Comparison of ENCODE assay signal across 16 cellular contexts in genomic region chr6:16243664-16244063, GRCh38.
"Had no signal": no experiment of that assay in that cellular context is flagged by ENCODE, and none has a peak within 500 bp of the region (broad histone marks: within the 10 kb centered on the region; RNA-seq: fewer than 3 reads in every experiment).

No MANE protein-coding gene starts in this region.

- H3K27ac ChIP-seq: colonic mucosa, epithelial cell of prostate, neural progenitor cell, SJCRH30 had no signal

- H3K27me3 ChIP-seq: colonic mucosa, right lobe of liver, SJCRH30 had no signal

- H3K27ac Mint-ChIP-seq: activated CD4-positive, alpha-beta memory T cell treated with anti-CD3 and anti-CD28 coated beads, Interleukin-2, amount 10 ng/mL, durations not matched to agents 7 days and 5 days; activated naive CD8-positive, alpha-beta T cell; neural progenitor cell had no signal

- H3K4me3 Mint-ChIP-seq: activated CD4-positive, alpha-beta memory T cell treated with anti-CD3 and anti-CD28 coated beads, Interleukin-2, amount 10 ng/mL, durations not matched to agents 7 days and 5 days; activated naive CD8-positive, alpha-beta T cell; neural progenitor cell had no signal

- H3K4me3 ChIP-seq: colonic mucosa, neural progenitor cell, right lobe of liver, SJCRH30 had no signal

- H3K9me3 ChIP-seq: colonic mucosa, right lobe of liver, SJCRH30 had no signal

- H3K9ac ChIP-seq: neural progenitor cell had no signal

- FAIRE-seq: urothelium cell line had no signal

- H3K9me3 Mint-ChIP-seq: activated CD4-positive, alpha-beta memory T cell treated with anti-CD3 and anti-CD28 coated beads, Interleukin-2, amount 10 ng/mL, durations not matched to agents 7 days and 5 days had no signal

- H2AFZ ChIP-seq: neural progenitor cell had no signal

- H3K4me1 ChIP-seq: colonic mucosa, SJCRH30 had no signal

- DNase-seq: activated CD4-positive, alpha-beta memory T cell treated with anti-CD3 and anti-CD28 coated beads, Interleukin-2, amount 10 ng/mL, durations not matched to agents 7 days and 5 days; activated CD4-positive, CD25-positive, alpha-beta regulatory T cell treated with anti-CD3 and anti-CD28 coated beads, Interleukin-2, amount 50 U/mL, for 72 hours; activated gamma-delta T cell; activated T-cell treated with anti-CD3 and anti-CD28 coated beads, Interleukin-2, amount 50 U/mL, for 48 hours; colonic mucosa; effector CD8-positive, alpha-beta T cell; mesendoderm; right lobe of liver; SJCRH30; stimulated activated CD4-positive, alpha-beta T cell treated with anti-CD3 and anti-CD28 coated beads, Interleukin-12 subunit alpha, Interleukin-12 subunit beta, amount 100 ng/mL, for 4 hours; stimulated activated naive CD4-positive, alpha-beta T cell treated with Interleukin-2 at 50 U/mL for 16 hours; T-helper 9 cell had no signal

- H3K36me3 ChIP-seq: colonic mucosa, neural progenitor cell, right lobe of liver, SJCRH30 had no signal

- H3K36me3 Mint-ChIP-seq: neural progenitor cell had no signal
